ENCODE assay signal across 8 cellular contexts in genomic region chr2:230902180-230902899, GRCh38. TPM values are rescaled to one million over a fixed set of nuclear protein-coding genes. Genes with fewer than 3 reads are reported as not detected.
A peak's percentile ranks its signal among the peaks of the same experiment; 100 is the strongest.
DNase-seq lines count a peak whose midpoint lies in the region; ATAC-seq, FAIRE-seq and TF ChIP-seq lines count a peak whose summit lies in the region.

No MANE protein-coding gene starts in this region.

- POLR2A ChIA-PET in activated CD4-positive, alpha-beta memory T cell treated with anti-CD3 and anti-CD28 coated beads for 36 hours (lab: Charles Lee), result interaction anchor here (3.2 kb wide), 1 partner anchor 84 kb away, joined by 15 read pairs; no protein-coding TSS in a partner anchor

- H3K27ac Mint-ChIP-seq in activated CD4-positive, alpha-beta memory T cell treated with anti-CD3 and anti-CD28 coated beads for 36 hours, result no peak overlapping the region

- no peaks in the 10 kb centered on the region for H4K20me1 ChIP-seq in neural cell (ENCODE audit: insufficient read depth)

- H3K4me2 ChIP-seq in neural cell (ENCODE audit: low read length), result no peak overlapping the region

- no peak for TF ChIP-seq POLR2A in GM12891 (IDR thresholded peaks at IDR 0.05; ENCODE audit: low read depth, low read length)

- H2AFZ ChIP-seq in neural cell (ENCODE audit: low read depth, low read length), result no peak overlapping the region

- peak; percentile 80 for DNase-seq in AG08396 (ENCODE audit: low spot score)
- no peak for DNase-seq in GM12891 (ENCODE audit: insufficient read length, low spot score)
- peak; percentile 63 for DNase-seq in NCI-H460 (ENCODE audit: extremely low read depth, low read depth)
- peak; percentile 72 for DNase-seq in activated CD4-positive, alpha-beta memory T cell treated with anti-CD3 and anti-CD28 coated beads for 36 hours
- no peak for DNase-seq in cortex of kidney (lab: John Stamatoyannopoulos, UW)

- no peak overlapping the region for H3K4me3 ChIP-seq in neural cell (ENCODE audit: low read length)

- peaks cover 2% of the 10 kb centered on the region for H3K36me3 Mint-ChIP-seq in activated CD4-positive, alpha-beta memory T cell treated with anti-CD3 and anti-CD28 coated beads for 36 hours

- H3K9me2 ChIP-seq in neural cell (ENCODE audit: insufficient read depth, low read length), result no peaks in the 10 kb centered on the region

- H3K27me3 ChIP-seq in neural cell (ENCODE audit: insufficient read depth, low read depth, low read length), result no peaks in the 10 kb centered on the region

- H3K36me3 ChIP-seq in neural cell (ENCODE audit: insufficient read depth, low read length), result no peaks in the 10 kb centered on the region

- no peak for TF ChIP-seq EP300 in neural cell (conservative IDR thresholded peaks at IDR 0.05; ENCODE audit: poor library complexity, severe bottlenecking)

- intact Hi-C loops in activated CD4-positive, alpha-beta memory T cell treated with anti-CD3 and anti-CD28 coated beads for 36 hours (cut with micrococcal nuclease), result loop anchor here (1.0 to 2.0 kb wide), 2 partner anchors 85 to 150 kb away; no protein-coding TSS in a partner anchor

- H3K4me1 Mint-ChIP-seq in activated CD4-positive, alpha-beta memory T cell treated with anti-CD3 and anti-CD28 coated beads for 36 hours (ENCODE audit: low read depth), result peaks cover 49% of the 10 kb centered on the region

- no peak overlapping the region for H3K27ac ChIP-seq in neural cell (ENCODE audit: low read length)

- peak; percentile 68 for TF ChIP-seq CTCF in neural cell (IDR thresholded peaks at IDR 0.05; ENCODE audit: poor library complexity, severe bottlenecking)

- TF ChIP-seq RAD21 in neural cell (conservative IDR thresholded peaks at IDR 0.05), result peak; percentile 69

- peaks cover 21% of the 10 kb centered on the region for H3K27me3 Mint-ChIP-seq in activated CD4-positive, alpha-beta memory T cell treated with anti-CD3 and anti-CD28 coated beads for 36 hours

- H3K4me3 Mint-ChIP-seq in activated CD4-positive, alpha-beta memory T cell treated with anti-CD3 and anti-CD28 coated beads for 36 hours, result no peak overlapping the region

- H3K9ac ChIP-seq in neural cell (ENCODE audit: low read length), result no peak overlapping the region

- peak; percentile 94 for FAIRE-seq in GM12891 (lab: Jason Lieb, UNC)

- ATAC-seq in HG02981 (IDR thresholded peaks at IDR 0.05; ENCODE audit: unreplicated experiment) (peak; percentile 56), esophagus mucosa (peak; percentile 71)

- H3F3A ChIP-seq in neural cell (ENCODE audit: insufficient read depth, low read length, poor library complexity, severe bottlenecking), result no peaks in the 10 kb centered on the region

- no peaks in the 10 kb centered on the region for H3K9me3 Mint-ChIP-seq in activated CD4-positive, alpha-beta memory T cell treated with anti-CD3 and anti-CD28 coated beads for 36 hours

- H3K9me3 ChIP-seq in neural cell (ENCODE audit: low read length), result no peaks in the 10 kb centered on the region

- H3K79me2 ChIP-seq in neural cell (replicated peaks; ENCODE audit: insufficient read depth, low read length), result no peaks in the 10 kb centered on the region

- CTCF ChIA-PET in activated CD4-positive, alpha-beta memory T cell treated with anti-CD3 and anti-CD28 coated beads for 36 hours (lab: Charles Lee), result interaction anchor here (0.6 to 18.4 kb wide), 18 partner anchors 9 to 156 kb away, joined by 3 to 313 read pairs (median 4); partner anchors contain the start of genes GPR55 and SPATA3

TF ChIP-seq in GM12891, 5 proteins besides CTCF, POLR2A, EP300 and RAD21:
- TF ChIP-seq POU2F2 (IDR thresholded peaks at IDR 0.05; ENCODE audit: low read depth, low read length) (peak; percentile 41; the same call in 1 of the 2 replicates), PAX5 (IDR thresholded peaks at IDR 0.05; ENCODE audit: insufficient read depth, low read length, severe bottlenecking) (no peak)

TF ChIP-seq in neural cell, 6 proteins besides CTCF, POLR2A, EP300 and RAD21:
- TF ChIP-seq POLR2AphosphoS5 (IDR thresholded peaks at IDR 0.05), result no peak
- no peak for TF ChIP-seq TAF1 (IDR thresholded peaks at IDR 0.05; ENCODE audit: low read depth)
- TF ChIP-seq MXI1 (conservative IDR thresholded peaks at IDR 0.05; ENCODE audit: poor library complexity, severe bottlenecking), result no peak
- peak; percentile 67 for TF ChIP-seq SMC3 (conservative IDR thresholded peaks at IDR 0.05; ENCODE audit: poor library complexity)
- no peak for TF ChIP-seq REST (IDR thresholded peaks at IDR 0.05; ENCODE audit: borderline replicate concordance)
- TF ChIP-seq EZH2 (IDR thresholded peaks at IDR 0.05; ENCODE audit: borderline replicate concordance, insufficient read depth, low read length, poor library complexity, severe bottlenecking), result no peak
TF ChIP-seq in neural cell: peak in this region for 1.

RNA-seq across cellular contexts. Expression of gene GPR55, which starts 22.7 kb away (rescaled TPM):
- polyA plus RNA-seq in GM12891 (2012; ENCODE audit: low read depth, missing spikeins), result 20.8 TPM
- 0.07 TPM in 1 of 2 replicates, not detected in the other for total RNA-seq in NCI-H460 (2014; rRNA removed; shearing (Covaris generic))
- polyA plus RNA-seq in NCI-H460 (2014; cell fraction: nucleus; rRNA removed), result 0.04 TPM in 1 of 2 replicates, not detected in the other
- total RNA-seq in activated CD4-positive, alpha-beta memory T cell treated with anti-CD3 and anti-CD28 coated beads for 36 hours, result 1 to 10 TPM; 1.5 to 1.6 TPM
- 0.20 TPM for total RNA-seq in esophagus mucosa
- polyA plus RNA-seq in neural cell, result not detected in 2 replicates
- not detected in 2 replicates for polyA minus RNA-seq in neural cell

RNA-seq across cellular contexts. Expression of gene ITM2C, which starts 37.6 kb away (rescaled TPM):
- polyA plus RNA-seq in GM12891 (2012; ENCODE audit: low read depth, missing spikeins), result 117 TPM
- total RNA-seq in NCI-H460 (2014; rRNA removed; shearing (Covaris generic)), result 36.2 and 38.1 TPM in 2 replicates
- polyA plus RNA-seq in NCI-H460 (2014; cell fraction: nucleus; rRNA removed), result 38.6 and 58.0 TPM in 2 replicates
- 10 to 100 TPM; 19.5 to 23.0 TPM for total RNA-seq in activated CD4-positive, alpha-beta memory T cell treated with anti-CD3 and anti-CD28 coated beads for 36 hours
- total RNA-seq in esophagus mucosa, result 7.3 TPM
- polyA plus RNA-seq in neural cell, result 186 and 223 TPM in 2 replicates
- 120 and 122 TPM in 2 replicates for polyA minus RNA-seq in neural cell

Comparison
In these comparisons a context has a peak if more than half of its experiments do, and no peak if none do; other contexts are left out.
1. DNase-seq: peak in AG08396 (single experiment), NCI-H460 (single experiment) and activated CD4-positive, alpha-beta memory T cell treated with anti-CD3 and anti-CD28 coated beads for 36 hours (single experiment); none in GM12891 (single experiment) and cortex of kidney (single experiment).